In genomic region chr7:106127984-106128780, GRCh38 we compare ENCODE assay signal across 26 cellular contexts. TPM values are rescaled to one million over a fixed set of nuclear protein-coding genes. Genes with fewer than 3 reads are reported as not detected.
DNase-seq lines count a peak whose midpoint lies in the region; FAIRE-seq and TF ChIP-seq lines count a peak whose summit lies in the region.
"Had no signal": no experiment of that assay in that cellular context is flagged by ENCODE, and none has a peak within 500 bp of the region (broad histone marks: within the 10 kb centered on the region; RNA-seq: fewer than 3 reads in every experiment).

No MANE protein-coding gene starts in this region.

- H3K4me1 Mint-ChIP-seq in astrocyte (ENCODE audit: low read depth, unreplicated experiment), result peaks cover 19% of the 10 kb centered on the region
- peaks cover 10% of the 10 kb centered on the region for H3K4me1 Mint-ChIP-seq in T-helper 2 cell treated with Interferon-gamma antibody and Interleukin-4, amounts not matched to agents 5 μg/mL and 100 μg/mL, for 36 hours (ENCODE audit: low read depth)

- no peak overlapping the region for H3K9ac ChIP-seq in astrocyte (ENCODE audit: low read length)
- H3K9ac ChIP-seq: parathyroid adenoma had no signal

- POLR2A ChIA-PET in AG04450 (lab: Yijun Ruan, JAX), result no interaction called here

- no peak overlapping the region for H3K4me3 Mint-ChIP-seq in astrocyte (ENCODE audit: unreplicated experiment)
- no peak overlapping the region for H3K4me3 Mint-ChIP-seq in T-helper 2 cell treated with Interferon-gamma antibody and Interleukin-4, amounts not matched to agents 5 μg/mL and 100 μg/mL, for 36 hours
- H3K4me3 Mint-ChIP-seq: activated CD4-positive, alpha-beta T cell treated with anti-CD3 and anti-CD28 coated beads, Interleukin-2, amount 10 ng/mL, durations not matched to agents 7 days and 5 days; activated naive CD8-positive, alpha-beta T cell treated with anti-CD3 and anti-CD28 coated beads, Interleukin-2, amount 10 ng/mL, durations not matched to agents 7 days and 5 days; activated T-helper 17 cell treated with anti-CD3 and anti-CD28 coated beads, Interleukin-2, amount 50 U/mL, for 72 hours; immature natural killer cell had no signal

- H2AFZ ChIP-seq in astrocyte (ENCODE audit: low read depth, low read length), result no peak overlapping the region
- H2AFZ ChIP-seq: hepatocyte, parathyroid adenoma, PC-9 had no signal

- H3K27ac Mint-ChIP-seq in astrocyte (ENCODE audit: unreplicated experiment), result peak overlapping the region; percentile 36
- H3K27ac Mint-ChIP-seq in T-helper 2 cell treated with Interferon-gamma antibody and Interleukin-4, amounts not matched to agents 5 μg/mL and 100 μg/mL, for 36 hours, result no peak overlapping the region
- H3K27ac Mint-ChIP-seq: activated CD4-positive, alpha-beta T cell treated with anti-CD3 and anti-CD28 coated beads, Interleukin-2, amount 10 ng/mL, durations not matched to agents 7 days and 5 days; activated naive CD8-positive, alpha-beta T cell treated with anti-CD3 and anti-CD28 coated beads, Interleukin-2, amount 10 ng/mL, durations not matched to agents 7 days and 5 days; activated T-helper 17 cell treated with anti-CD3 and anti-CD28 coated beads, Interleukin-2, amount 50 U/mL, for 72 hours; immature natural killer cell had no signal

- TF ChIP-seq CTCF in AG04450 (IDR thresholded peaks at IDR 0.05; ENCODE audit: low read depth, low read length) (no peak), astrocyte (IDR thresholded peaks at IDR 0.05; ENCODE audit: insufficient read depth, low read depth, low read length) (no peak)

- CTCF ChIA-PET in AG04450 (lab: Charles Lee), result interaction anchor here (0.6 kb wide), 1 partner anchor 71 kb away, joined by 4 read pairs; no protein-coding TSS in a partner anchor

- no peak overlapping the region for H3K4me2 ChIP-seq in astrocyte (ENCODE audit: low read length)
- H3K4me2 ChIP-seq: A549, hepatocyte, PC-9 had no signal

- H3K27me3 Mint-ChIP-seq in astrocyte (ENCODE audit: low read depth, unreplicated experiment), result no peaks in the 10 kb centered on the region
- peaks cover 24% of the 10 kb centered on the region for H3K27me3 Mint-ChIP-seq in T-helper 2 cell treated with Interferon-gamma antibody and Interleukin-4, amounts not matched to agents 5 μg/mL and 100 μg/mL, for 36 hours (ENCODE audit: low read depth)
- H3K27me3 Mint-ChIP-seq: activated naive CD8-positive, alpha-beta T cell treated with anti-CD3 and anti-CD28 coated beads, Interleukin-2, amount 10 ng/mL, durations not matched to agents 7 days and 5 days had no signal

- no peaks in the 10 kb centered on the region for H3K9me3 ChIP-seq in AG04450 (ENCODE audit: control insufficient read depth, insufficient read depth, low read length)
- no peaks in the 10 kb centered on the region for H3K9me3 ChIP-seq in astrocyte (ENCODE audit: insufficient read depth, low read depth, low read length)
- H3K9me3 ChIP-seq in effector memory CD4-positive, alpha-beta T cell (ENCODE audit: control insufficient read depth, low read length), result no peaks in the 10 kb centered on the region
- H3K9me3 ChIP-seq: A549, sigmoid colon had no signal

- H3K79me2 ChIP-seq in astrocyte (ENCODE audit: insufficient read depth, low read length), result no peaks in the 10 kb centered on the region
- H3K79me2 ChIP-seq: hepatocyte, parathyroid adenoma had no signal

- H3K9me3 Mint-ChIP-seq in astrocyte (ENCODE audit: unreplicated experiment), result no peaks in the 10 kb centered on the region
- no peaks in the 10 kb centered on the region for H3K9me3 Mint-ChIP-seq in T-helper 2 cell treated with Interferon-gamma antibody and Interleukin-4, amounts not matched to agents 5 μg/mL and 100 μg/mL, for 36 hours
- H3K9me3 Mint-ChIP-seq: activated CD4-positive, alpha-beta T cell treated with anti-CD3 and anti-CD28 coated beads, Interleukin-2, amount 10 ng/mL, durations not matched to agents 7 days and 5 days; activated naive CD8-positive, alpha-beta T cell treated with anti-CD3 and anti-CD28 coated beads, Interleukin-2, amount 10 ng/mL, durations not matched to agents 7 days and 5 days; activated T-helper 17 cell treated with anti-CD3 and anti-CD28 coated beads, Interleukin-2, amount 50 U/mL, for 72 hours; immature natural killer cell had no signal

- H3K4me1 ChIP-seq in astrocyte (ENCODE audit: insufficient read depth, low read length), result peaks cover 7% of the 10 kb centered on the region
- H3K4me1 ChIP-seq in effector memory CD4-positive, alpha-beta T cell (ENCODE audit: control insufficient read depth, insufficient read depth, low read length, poor library complexity, severe bottlenecking), result no peaks in the 10 kb centered on the region
- H3K4me1 ChIP-seq: parathyroid adenoma had no signal

- no peak for FAIRE-seq in astrocyte (lab: Jason Lieb, UNC)
- FAIRE-seq: A549, colon, G401.6, GM18507, HepG2 had no signal

- no peaks in the 10 kb centered on the region for H3K36me3 Mint-ChIP-seq in astrocyte (ENCODE audit: low read depth, unreplicated experiment)
- H3K36me3 Mint-ChIP-seq in T-helper 2 cell treated with Interferon-gamma antibody and Interleukin-4, amounts not matched to agents 5 μg/mL and 100 μg/mL, for 36 hours (ENCODE audit: low read depth), result no peaks in the 10 kb centered on the region
- H3K36me3 Mint-ChIP-seq: activated naive CD8-positive, alpha-beta T cell treated with anti-CD3 and anti-CD28 coated beads, Interleukin-2, amount 10 ng/mL, durations not matched to agents 7 days and 5 days; immature natural killer cell had no signal

- H3K27ac ChIP-seq in AG04450 (ENCODE audit: low read depth, low read length), result peak overlapping the region; percentile 24
- no peak overlapping the region for H3K27ac ChIP-seq in astrocyte (ENCODE audit: low read depth, low read length)
- H3K27ac ChIP-seq in effector memory CD4-positive, alpha-beta T cell (ENCODE audit: insufficient read depth, low read length, poor library complexity, severe bottlenecking), result no peak overlapping the region
- H3K27ac ChIP-seq: A549, C4-2B, hepatocyte, parathyroid adenoma, PC-9 had no signal

- DNase-seq in AG04450 (ENCODE audit: low read depth, low spot score) (no peak), HCEC 1CT (peak; percentile 47), astrocyte (ENCODE audit: low read depth) (no peak), iris pigment epithelial cell (ENCODE audit: low read depth) (peak; percentile 30), D341Med (ENCODE audit: low spot score) (no peak), NCI-H1105 (lab: John Stamatoyannopoulos, UW) (no peak)
- DNase-seq in T-helper 2 cell treated with Interferon-gamma antibody and Interleukin-4, amounts not matched to agents 5 μg/mL and 100 μg/mL, for 36 hours (ENCODE audit: low spot score), result no peak
- no peak for DNase-seq in effector memory CD4-positive, alpha-beta T cell
- DNase-seq: activated CD4-positive, alpha-beta T cell treated with anti-CD3 and anti-CD28 coated beads, Interleukin-2, amount 10 ng/mL, durations not matched to agents 7 days and 5 days; activated naive CD8-positive, alpha-beta T cell treated with anti-CD3 and anti-CD28 coated beads, Interleukin-2, amount 10 ng/mL, durations not matched to agents 7 days and 5 days; Calu3; immature natural killer cell; NCI-H2081; NCI-H510A; PC-9; sigmoid colon; T-helper 1 cell had no signal

- H3K36me3 ChIP-seq in astrocyte (ENCODE audit: insufficient read depth, low read length), result no peaks in the 10 kb centered on the region
- no peaks in the 10 kb centered on the region for H3K36me3 ChIP-seq in effector memory CD4-positive, alpha-beta T cell (ENCODE audit: control insufficient read depth, insufficient read depth, low read length)
- H3K36me3 ChIP-seq: sigmoid colon had no signal

- peaks cover 5% of the 10 kb centered on the region for H3K27me3 ChIP-seq in AG04450 (ENCODE audit: control insufficient read depth, insufficient read depth, low read length)
- no peaks in the 10 kb centered on the region for H3K27me3 ChIP-seq in astrocyte (ENCODE audit: insufficient read depth, low read length)
- no peaks in the 10 kb centered on the region for H3K27me3 ChIP-seq in effector memory CD4-positive, alpha-beta T cell (replicated peaks; ENCODE audit: control insufficient read depth, insufficient read depth, low read length, poor library complexity, severe bottlenecking)
- H3K27me3 ChIP-seq: hepatocyte, sigmoid colon had no signal

- H3K4me3 ChIP-seq in AG04450 (ENCODE audit: low read depth, low read length) (no peak overlapping the region), astrocyte (ENCODE audit: insufficient read depth, low read depth, low read length) (no peak overlapping the region)
- no peak overlapping the region for H3K4me3 ChIP-seq in effector memory CD4-positive, alpha-beta T cell (ENCODE audit: insufficient read depth, low read depth, low read length, poor library complexity, severe bottlenecking)
- H3K4me3 ChIP-seq: A549, hepatocyte, PC-9, sigmoid colon had no signal

- H4K20me1 ChIP-seq in astrocyte (ENCODE audit: insufficient read depth, low read length), result no peaks in the 10 kb centered on the region

RNA-seq across cellular contexts. Expression of gene SYPL1, which starts 16.1 kb away (rescaled TPM):
- polyA plus RNA-seq in AG04450 (2011; rRNA removed), result 66.4 and 84.7 TPM in 2 replicates
- polyA minus RNA-seq in AG04450 (2011; rRNA and poly(A)+ RNA removed), result 21.7 and 41.0 TPM in 2 replicates
- total RNA-seq in astrocyte, result 58.8 and 59.7 TPM in 2 replicates

Comparison
In these comparisons a context has a peak if more than half of its experiments do, and no peak if none do; other contexts are left out.
1. DNase-seq: peak in HCEC 1CT (single experiment) and iris pigment epithelial cell (single experiment); none in AG04450 (single experiment), astrocyte (single experiment), T-helper 2 cell treated with Interferon-gamma antibody and Interleukin-4, amounts not matched to agents 5 μg/mL and 100 μg/mL, for 36 hours (single experiment), effector memory CD4-positive, alpha-beta T cell (0 of 3), D341Med (single experiment) and NCI-H1105 (single experiment).